8 cellular contexts compared by ENCODE assay signal in the genomic region with DNA sequence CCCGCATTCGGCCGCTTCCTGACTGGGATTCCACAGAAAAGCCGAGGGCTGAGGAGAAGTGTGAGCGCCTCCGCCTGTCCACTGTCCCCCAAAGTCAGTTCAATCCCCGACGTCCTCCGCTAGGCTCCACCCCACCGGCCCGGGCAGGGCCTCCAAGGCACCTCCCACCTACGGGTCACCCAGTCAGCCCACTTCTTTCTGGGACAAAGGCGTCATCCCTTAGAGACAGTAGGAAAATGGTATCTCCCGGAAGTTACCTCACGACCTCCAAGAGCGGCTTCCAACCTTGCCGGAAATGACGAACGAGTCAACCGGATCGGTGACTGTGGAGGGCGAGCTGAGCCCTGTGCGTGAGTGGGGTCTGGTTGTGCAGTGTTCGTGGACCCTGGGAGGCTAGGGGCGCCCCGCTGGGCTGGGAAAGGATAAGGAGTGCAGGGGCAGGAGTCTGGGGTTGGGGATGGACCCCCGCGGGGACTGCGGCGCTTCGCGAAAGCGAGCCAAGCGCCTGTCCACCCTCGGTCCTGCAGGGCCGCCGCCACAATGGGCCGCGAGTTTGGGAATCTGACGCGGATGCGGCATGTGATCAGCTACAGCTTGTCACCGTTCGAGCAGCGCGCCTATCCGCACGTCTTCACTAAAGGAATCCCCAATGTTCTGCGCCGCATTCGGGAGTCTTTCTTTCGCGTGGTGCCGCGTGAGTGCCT. TPM values are rescaled to one million over a fixed set of nuclear protein-coding genes. Genes with fewer than 3 reads are reported as not detected.
DNase-seq lines count a peak whose midpoint lies in the region; ATAC-seq, FAIRE-seq and TF ChIP-seq lines count a peak whose summit lies in the region.

A gene with protein sequence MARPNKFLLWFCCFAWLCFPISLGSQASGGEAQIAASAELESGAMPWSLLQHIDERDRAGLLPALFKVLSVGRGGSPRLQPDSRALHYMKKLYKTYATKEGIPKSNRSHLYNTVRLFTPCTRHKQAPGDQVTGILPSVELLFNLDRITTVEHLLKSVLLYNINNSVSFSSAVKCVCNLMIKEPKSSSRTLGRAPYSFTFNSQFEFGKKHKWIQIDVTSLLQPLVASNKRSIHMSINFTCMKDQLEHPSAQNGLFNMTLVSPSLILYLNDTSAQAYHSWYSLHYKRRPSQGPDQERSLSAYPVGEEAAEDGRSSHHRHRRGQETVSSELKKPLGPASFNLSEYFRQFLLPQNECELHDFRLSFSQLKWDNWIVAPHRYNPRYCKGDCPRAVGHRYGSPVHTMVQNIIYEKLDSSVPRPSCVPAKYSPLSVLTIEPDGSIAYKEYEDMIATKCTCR (minus strand): TSS at position 128 of the 704 bp plus-strand sequence. CDS start 1,936 bp downstream, outside the sequence.
A gene (plus strand): TSS at position 301 of the 704 bp plus-strand sequence. CDS start 240 bp downstream, at position 541.

- H3K27ac Mint-ChIP-seq in nephron = peak within 1 kb of the TSS; percentile 96 to 99 (median 98)
- peak within 1 kb of the TSS; percentile 100 for H3K27ac Mint-ChIP-seq in stimulated activated naive CD8-positive, alpha-beta T cell treated with anti-CD3 and anti-CD28 coated beads, Interleukin-15, Interleukin-2, amounts not matched to agents 100 ng/mL and 50 ng/mL, for 24 hours

- peak; percentile 97 for ATAC-seq in RWPE2 (ENCODE audit: low read depth)

- H3K36me3 Mint-ChIP-seq in nephron (ENCODE audit: low read depth) = peaks cover 27% of the 10 kb centered on the region
- H3K36me3 Mint-ChIP-seq in stimulated activated naive CD8-positive, alpha-beta T cell treated with anti-CD3 and anti-CD28 coated beads, Interleukin-15, Interleukin-2, amounts not matched to agents 100 ng/mL and 50 ng/mL, for 24 hours (ENCODE audit: low read depth) = peaks cover 30% of the 10 kb centered on the region

- H3K4me1 ChIP-seq in ES-I3 (ENCODE audit: insufficient read depth, low read length) (peaks cover 17% of the 10 kb centered on the region), RWPE2 (ENCODE audit: insufficient read depth, poor library complexity, severe bottlenecking) (peaks cover 3% of the 10 kb centered on the region)

- H3K27me3 ChIP-seq in RWPE2 (ENCODE audit: insufficient read depth, poor library complexity, severe bottlenecking) = no peaks in the 10 kb centered on the region

- peaks cover 37% of the 10 kb centered on the region for H3K4me1 Mint-ChIP-seq in nephron
- peaks cover 33% of the 10 kb centered on the region for H3K4me1 Mint-ChIP-seq in stimulated activated naive CD8-positive, alpha-beta T cell treated with anti-CD3 and anti-CD28 coated beads, Interleukin-15, Interleukin-2, amounts not matched to agents 100 ng/mL and 50 ng/mL, for 24 hours (ENCODE audit: low read depth)

- H3K9me3 ChIP-seq in ES-I3 (ENCODE audit: control insufficient read depth, insufficient read depth, low read length) (no peaks in the 10 kb centered on the region), RWPE2 (ENCODE audit: severe bottlenecking) (no peaks in the 10 kb centered on the region)

- FAIRE-seq in H54 (lab: Jason Lieb, UNC) = peak; percentile 83

- H3K36me3 ChIP-seq in ES-I3 (ENCODE audit: insufficient read depth, low read length) = 0 out of 2 replicates have a peak, but pooled peaks cover 3% of the 10 kb centered on the region
- peaks cover 41% of the 10 kb centered on the region for H3K36me3 ChIP-seq in RWPE2 (ENCODE audit: low read depth)

- H3K4me3 ChIP-seq in RWPE2 (ENCODE audit: severe bottlenecking) (peak within 1 kb of the TSS; percentile 70), fibroblast of the aortic adventitia (ENCODE audit: low read depth, low read length) (peak within 1 kb of the TSS; percentile 97)

- peak; percentile 94 for TF ChIP-seq POLR2A in H54 (IDR thresholded peaks at IDR 0.05; ENCODE audit: low read depth, low read length)

- H3K27ac ChIP-seq in RWPE2 (ENCODE audit: poor library complexity, severe bottlenecking) = peak within 1 kb of the TSS; percentile 19

- DNase-seq in H54 (ENCODE audit: insufficient read length, low spot score) (peak; percentile 94), LoVo (ENCODE audit: low spot score) (peak; percentile 100), RWPE2 (ENCODE audit: low spot score) (peak; percentile 99), fibroblast of the aortic adventitia (ENCODE audit: low read depth) (peak; percentile 100)
- DNase-seq in activated effector memory CD4-positive, alpha-beta T cell treated with anti-CD3 and anti-CD28 coated beads, Interleukin-2, amount 50 U/mL, for 16 hours = peak; percentile 96

- H3K9me3 Mint-ChIP-seq in nephron = no peaks in the 10 kb centered on the region
- H3K9me3 Mint-ChIP-seq in stimulated activated naive CD8-positive, alpha-beta T cell treated with anti-CD3 and anti-CD28 coated beads, Interleukin-15, Interleukin-2, amounts not matched to agents 100 ng/mL and 50 ng/mL, for 24 hours = no peaks in the 10 kb centered on the region

- peak within 1 kb of the TSS; percentile 97 to 100 (median 98) for H3K4me3 Mint-ChIP-seq in nephron
- H3K4me3 Mint-ChIP-seq in stimulated activated naive CD8-positive, alpha-beta T cell treated with anti-CD3 and anti-CD28 coated beads, Interleukin-15, Interleukin-2, amounts not matched to agents 100 ng/mL and 50 ng/mL, for 24 hours = peak within 1 kb of the TSS; percentile 100

- peak; percentile 65 for TF ChIP-seq CTCF in RWPE2 (IDR thresholded peaks at IDR 0.05; ENCODE audit: poor library complexity, severe bottlenecking)
- TF ChIP-seq CTCF in fibroblast of the aortic adventitia (IDR thresholded peaks at IDR 0.05; ENCODE audit: insufficient read depth, low read length) = peak; percentile 29
- peak in 1 of 3 experiments; percentile 28 for TF ChIP-seq CTCF in nephron (IDR thresholded peaks at IDR 0.05; ENCODE audit: unreplicated experiment in 3 of 3)

- H3K9ac ChIP-seq in ES-I3 (ENCODE audit: low read depth, low read length) = peak within 1 kb of the TSS; percentile 84

- H3K27me3 Mint-ChIP-seq in nephron (ENCODE audit: low read depth) = peaks cover 3% of the 10 kb centered on the region
- no peaks in the 10 kb centered on the region for H3K27me3 Mint-ChIP-seq in stimulated activated naive CD8-positive, alpha-beta T cell treated with anti-CD3 and anti-CD28 coated beads, Interleukin-15, Interleukin-2, amounts not matched to agents 100 ng/mL and 50 ng/mL, for 24 hours

RNA-seq across cellular contexts. Expression of the first gene that starts in this region (rescaled TPM):
- total RNA-seq in fibroblast of the aortic adventitia (ENCODE audit: low replicate concordance) = 0.18 TPM in 1 of 2 replicates, not detected in the other

RNA-seq across cellular contexts. Expression of the second gene that starts in this region (rescaled TPM):
- 77.2 and 92.0 TPM in 2 replicates for total RNA-seq in fibroblast of the aortic adventitia (ENCODE audit: low replicate concordance)

Comparison
In these comparisons a context has a peak if more than half of its experiments do, and no peak if none do; other contexts are left out.
1. Peak in every context shown above with its lines: DNase-seq, ATAC-seq, H3K4me3 ChIP-seq and H3K27ac ChIP-seq.